ENCODE assay signal across 8 cellular contexts in the genomic region with DNA sequence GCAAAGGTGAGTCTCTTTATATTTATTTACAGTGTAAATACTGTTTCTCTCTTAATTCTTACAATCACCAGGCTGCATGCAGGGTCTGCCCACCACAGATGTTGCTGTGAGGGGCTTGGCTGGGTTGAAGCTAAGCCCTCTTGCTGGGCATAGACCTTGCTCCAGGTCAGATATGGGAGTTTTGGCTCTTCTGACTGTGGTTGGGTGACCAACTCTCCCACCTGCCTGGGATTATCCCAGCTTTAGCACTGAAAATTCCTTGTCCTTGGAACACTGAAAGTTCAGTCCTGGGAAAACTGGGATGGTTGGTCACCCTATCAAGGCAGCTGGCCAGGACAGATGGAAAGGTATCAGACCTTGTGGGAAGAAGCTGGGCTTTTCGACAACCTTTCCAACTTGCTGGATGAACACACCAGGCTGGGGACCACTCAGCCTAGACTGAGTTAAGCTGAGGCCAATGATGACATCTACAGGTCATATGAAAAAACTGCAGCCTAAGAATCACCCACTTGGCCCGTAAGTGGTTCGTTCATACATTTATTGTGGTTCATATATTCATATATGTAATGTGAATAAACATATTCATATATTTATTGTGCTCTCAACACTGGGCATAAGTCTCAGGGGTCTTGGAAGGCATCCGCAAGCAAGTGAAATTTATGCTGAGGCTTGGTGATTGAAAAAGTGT. TPM values are rescaled to one million over a fixed set of nuclear protein-coding genes. Genes with fewer than 3 reads are reported as not detected.
DNase-seq lines count a peak whose midpoint lies in the region; ATAC-seq and TF ChIP-seq lines count a peak whose summit lies in the region.

No MANE protein-coding gene starts in this region.

- ATAC-seq in natural killer cell treated with Interleukin-12 subunit alpha and Interleukin-12 subunit beta and Interleukin-15 and Interleukin-18, amount 100 ng/mL, for 72 hours, result no peak
- ATAC-seq in GM18858 (IDR thresholded peaks at IDR 0.05; ENCODE audit: unreplicated experiment) (no peak), HG03097 (IDR thresholded peaks at IDR 0.05; ENCODE audit: low FRiP score, unreplicated experiment) (no peak)

- no peak overlapping the region for H3K27ac Mint-ChIP-seq in natural killer cell treated with Interleukin-12 subunit alpha and Interleukin-12 subunit beta and Interleukin-15 and Interleukin-18, amount 100 ng/mL, for 72 hours

- no peaks in the 10 kb centered on the region for H3K27me3 Mint-ChIP-seq in natural killer cell treated with Interleukin-12 subunit alpha and Interleukin-12 subunit beta and Interleukin-15 and Interleukin-18, amount 100 ng/mL, for 72 hours

- no peak overlapping the region for H3K4me3 ChIP-seq in epithelial cell of esophagus (ENCODE audit: low read length)

- TF ChIP-seq CTCF in epithelial cell of esophagus (IDR thresholded peaks at IDR 0.05; ENCODE audit: insufficient read depth, low read depth, low read length, missing control alignments), result peak; percentile 76

- H3K4me3 Mint-ChIP-seq in natural killer cell treated with Interleukin-12 subunit alpha and Interleukin-12 subunit beta and Interleukin-15 and Interleukin-18, amount 100 ng/mL, for 72 hours, result no peak overlapping the region

- no peaks in the 10 kb centered on the region for H3K9me3 Mint-ChIP-seq in natural killer cell treated with Interleukin-12 subunit alpha and Interleukin-12 subunit beta and Interleukin-15 and Interleukin-18, amount 100 ng/mL, for 72 hours

- H3K36me3 Mint-ChIP-seq in natural killer cell treated with Interleukin-12 subunit alpha and Interleukin-12 subunit beta and Interleukin-15 and Interleukin-18, amount 100 ng/mL, for 72 hours, result no peaks in the 10 kb centered on the region

- DNase-seq in CMK (ENCODE audit: low read depth), result peak; percentile 56
- peak; percentile 68 for DNase-seq in HPDE6-E6E7 (ENCODE audit: extremely low spot score)
- peak; percentile 74 for DNase-seq in NCI-H69 (lab: John Stamatoyannopoulos, UW)
- peak; percentile 22 to 44 for DNase-seq in activated CD4-positive, alpha-beta T cell treated with anti-CD3 and anti-CD28 coated beads, Interleukin-2, amount 50 U/mL, for 48 hours
- peak; percentile 75 for DNase-seq in epithelial cell of esophagus (ENCODE audit: low read depth)
- DNase-seq in natural killer cell treated with Interleukin-12 subunit alpha and Interleukin-12 subunit beta and Interleukin-15 and Interleukin-18, amount 100 ng/mL, for 72 hours (ENCODE audit: low spot score), result peak; percentile 64

- H3K4me1 Mint-ChIP-seq in natural killer cell treated with Interleukin-12 subunit alpha and Interleukin-12 subunit beta and Interleukin-15 and Interleukin-18, amount 100 ng/mL, for 72 hours (ENCODE audit: low read depth in 2 of 2), result peaks cover 10 to 12% of the 10 kb centered on the region in 2 donors

RNA-seq across cellular contexts. Expression of gene HPDL, which starts 26.6 kb away (rescaled TPM):
- 10 to 100 TPM in 1 of 2 donors, 1 to 10 TPM in 1; 8.6 to 51.9 TPM for total RNA-seq in natural killer cell treated with Interleukin-12 subunit alpha and Interleukin-12 subunit beta and Interleukin-15 and Interleukin-18, amount 100 ng/mL, for 72 hours

RNA-seq across cellular contexts. Expression of gene TOE1, which starts 39.8 kb away (rescaled TPM):
- 10 to 100 TPM; 29.8 to 43.6 TPM for total RNA-seq in natural killer cell treated with Interleukin-12 subunit alpha and Interleukin-12 subunit beta and Interleukin-15 and Interleukin-18, amount 100 ng/mL, for 72 hours

RNA-seq across cellular contexts. Expression of gene MUTYH, which starts 40.1 kb away (rescaled TPM):
- 10 to 100 TPM; 30.5 to 63.2 TPM for total RNA-seq in natural killer cell treated with Interleukin-12 subunit alpha and Interleukin-12 subunit beta and Interleukin-15 and Interleukin-18, amount 100 ng/mL, for 72 hours
